9 cellular contexts compared by ENCODE assay signal in genomic region chr17:30380643-30381419, GRCh38. TPM values are rescaled to one million over a fixed set of nuclear protein-coding genes. Genes with fewer than 3 reads are reported as not detected.
DNase-seq lines count a peak whose midpoint lies in the region; TF ChIP-seq lines count a peak whose summit lies in the region.
"Had no signal": no experiment of that assay in that cellular context is flagged by ENCODE, and none has a peak within 500 bp of the region (broad histone marks: within the 10 kb centered on the region; RNA-seq: fewer than 3 reads in every experiment).

No MANE protein-coding gene starts in this region.

- H3K4me2 ChIP-seq in BLaER1 = peak overlapping the region; percentile 92

- H3K36me3 Mint-ChIP-seq in chondrocyte (ENCODE audit: low read depth) = peaks cover 6% of the 10 kb centered on the region
- H3K36me3 Mint-ChIP-seq in nephron (ENCODE audit: low read depth) = peaks cover 9% of the 10 kb centered on the region

- peaks cover 41% of the 10 kb centered on the region for H3K4me1 ChIP-seq in BLaER1

- DNase-seq in Kasumi-1 (lab: John Stamatoyannopoulos, UW) (peak; percentile 43 to 67), chondrocyte (ENCODE audit: low spot score) (no peak), HK-2 (ENCODE audit: unreplicated experiment) (no peak), mucosa of gallbladder (ENCODE audit: low spot score) (no peak), HPDE6-E6E7 (ENCODE audit: extremely low spot score) (no peak)
- DNase-seq in NK-92 treated with Interleukin-12 subunit alpha and Interleukin-12 subunit beta, amount 100 ng/mL, for 24 hours (lab: John Stamatoyannopoulos, UW) = no peak
- DNase-seq: NCI-H187 treated with DMSO at 0.1 percent for 48 hours had no signal

- H3K4me3 Mint-ChIP-seq in chondrocyte (ENCODE audit: unreplicated experiment) = peak overlapping the region; percentile 82
- H3K4me3 Mint-ChIP-seq in nephron = peak overlapping the region; percentile 85 to 96 (median 88)

- H3K27me3 ChIP-seq in BLaER1 = peaks cover 36% of the 10 kb centered on the region

- peaks cover 53% of the 10 kb centered on the region for H4K20me1 ChIP-seq in BLaER1

- no peak for TF ChIP-seq CTCF in chondrocyte (IDR thresholded peaks at IDR 0.05)
- no peak for TF ChIP-seq CTCF in nephron (IDR thresholded peaks at IDR 0.05; ENCODE audit: unreplicated experiment in 3 of 3)

- H3K27ac Mint-ChIP-seq in chondrocyte (ENCODE audit: unreplicated experiment) (no peak overlapping the region), nephron (no peak overlapping the region)

- peaks cover 11% of the 10 kb centered on the region for H3K36me3 ChIP-seq in BLaER1

- no peak overlapping the region for H3K27ac ChIP-seq in BLaER1

- H3K4me3 ChIP-seq in BLaER1 = no peak overlapping the region

- no peak overlapping the region for H3K9ac ChIP-seq in BLaER1

- H3K27me3 Mint-ChIP-seq in chondrocyte (ENCODE audit: low read depth) (no peaks in the 10 kb centered on the region), nephron (ENCODE audit: low read depth) (no peaks in the 10 kb centered on the region)

- H3K4me1 Mint-ChIP-seq in chondrocyte (ENCODE audit: low read depth) = peaks cover 45% of the 10 kb centered on the region
- H3K4me1 Mint-ChIP-seq in nephron = peaks cover 51% of the 10 kb centered on the region

- no peaks in the 10 kb centered on the region for H3K9me3 Mint-ChIP-seq in chondrocyte (ENCODE audit: low read depth)
- no peaks in the 10 kb centered on the region for H3K9me3 Mint-ChIP-seq in nephron

- no peaks in the 10 kb centered on the region for H3K9me3 ChIP-seq in BLaER1

RNA-seq across cellular contexts. Expression of gene CPD, which starts 2.1 kb away (rescaled TPM):
- 76.6 to 96.6 TPM (median 78.1 TPM) in 3 replicates for total RNA-seq in chondrocyte
- total RNA-seq in mucosa of gallbladder = 223 TPM

RNA-seq across cellular contexts. Expression of gene TMIGD1, which starts 47.0 kb away (rescaled TPM):
- total RNA-seq in chondrocyte = not detected in 3 replicates
- not detected for total RNA-seq in mucosa of gallbladder

Comparison
In these comparisons a context has a peak if more than half of its experiments do, and no peak if none do; other contexts are left out.
1. DNase-seq: peak in Kasumi-1 (2 of 2); none in chondrocyte (single experiment), HK-2 (single experiment), mucosa of gallbladder (single experiment), HPDE6-E6E7 (single experiment) and NK-92 treated with Interleukin-12 subunit alpha and Interleukin-12 subunit beta, amount 100 ng/mL, for 24 hours (single experiment).